8 cellular contexts compared by ENCODE assay signal in genomic region chr1:156726549-156727226, GRCh38. TPM values are rescaled to one million over a fixed set of nuclear protein-coding genes. Genes with fewer than 3 reads are reported as not detected.
DNase-seq lines count a peak whose midpoint lies in the region; ATAC-seq and TF ChIP-seq lines count a peak whose summit lies in the region.

No MANE protein-coding gene starts in this region.

- CTCF ChIA-PET in CD4-positive, alpha-beta T cell (lab: Charles Lee): interaction anchor here (0.7 to 5.1 kb wide), 45 partner anchors 9 to 443 kb away, joined by 3 to 119 read pairs (median 5); partner anchors contain the start of genes CRABP2, HDGF, MRPL24 and NES

- 25 to 50% methylated on average over 6 to 11 of the region's 15 CpGs for WGBS in gastroesophageal sphincter (ENCODE audit: low coverage in 1 of 2), 2 donors

- no peak overlapping the region for H3K27ac ChIP-seq in CD4-positive, alpha-beta T cell (ENCODE audit: low read depth, low read length)
- H3K27ac ChIP-seq in gastroesophageal sphincter: peak overlapping the region in 1 of 4 donors; percentile 98

- POLR2A ChIA-PET in CD4-positive, alpha-beta T cell (lab: Charles Lee): interaction anchor here (0.6 to 5.9 kb wide), 15 partner anchors 9 to 133 kb away, joined by 3 to 107 read pairs (median 6); partner anchors contain the start of genes CRABP2, HDGF, MRPL24 and NTRK1

- no peak overlapping the region for H3K4me3 Mint-ChIP-seq in CD4-positive, alpha-beta T cell

- H3K27me3 Mint-ChIP-seq in CD4-positive, alpha-beta T cell: no peaks in the 10 kb centered on the region

- no peak for TF ChIP-seq EP300 in gastroesophageal sphincter (IDR thresholded peaks at IDR 0.05)

- no peaks in the 10 kb centered on the region for H3K9me3 ChIP-seq in CD4-positive, alpha-beta T cell (ENCODE audit: control insufficient read depth, low read length)
- H3K9me3 ChIP-seq in gastroesophageal sphincter: no peaks in the 10 kb centered on the region

- H3K4me1 ChIP-seq in gastroesophageal sphincter: peaks cover 15 to 59% (median 36%) of the 10 kb centered on the region in 3 donors

- H3K27ac Mint-ChIP-seq in CD4-positive, alpha-beta T cell: no peak overlapping the region

- no peaks in the 10 kb centered on the region for H3K9me3 Mint-ChIP-seq in CD4-positive, alpha-beta T cell

- H3K27me3 ChIP-seq in CD4-positive, alpha-beta T cell (ENCODE audit: control insufficient read depth, insufficient read depth, low read length): no peaks in the 10 kb centered on the region
- no peaks in the 10 kb centered on the region for H3K27me3 ChIP-seq in gastroesophageal sphincter

- TF ChIP-seq POLR2A in gastroesophageal sphincter (IDR thresholded peaks at IDR 0.05): no peak

- peaks cover 0 to 34% of the 10 kb centered on the region in 2 donors for H3K36me3 ChIP-seq in gastroesophageal sphincter

- peak overlapping the region in 1 of 2 donors; percentile 85 for H3K4me3 ChIP-seq in gastroesophageal sphincter
- H3K4me3 ChIP-seq in skeletal muscle cell (ENCODE audit: low read depth, low read length): peak overlapping the region; percentile 83

- TF ChIP-seq CTCF in CD4-positive, alpha-beta T cell (IDR thresholded peaks at IDR 0.05): peak; percentile 40
- TF ChIP-seq CTCF in gastroesophageal sphincter (IDR thresholded peaks at IDR 0.05): peak in 3 of 4 experiments; percentile 34 to 50 (median 38)

- peaks cover 30% of the 10 kb centered on the region for H3K4me1 Mint-ChIP-seq in CD4-positive, alpha-beta T cell (ENCODE audit: low read depth)

- peaks cover 42% of the 10 kb centered on the region for H3K36me3 Mint-ChIP-seq in CD4-positive, alpha-beta T cell (ENCODE audit: low read depth)

- peak in 5 of 10 experiments; percentile 17 to 40 (median 33) for DNase-seq in CD4-positive, alpha-beta T cell
- peak; percentile 72 for DNase-seq in HCEC 1CT
- DNase-seq in NOMO-1 (lab: John Stamatoyannopoulos, UW; ENCODE audit: unreplicated experiment in 2 of 2): peak; percentile 32 to 76
- DNase-seq in activated T-cell treated with anti-CD3 and anti-CD28 coated beads, Interleukin-2, amount 50 U/mL, for 1 hour: peak; percentile 49
- no peak for DNase-seq in skeletal muscle cell (ENCODE audit: low read depth)
- DNase-seq in NK-92 treated with Interleukin-12 subunit alpha and Interleukin-12 subunit beta, amount 100 ng/mL, for 24 hours (lab: John Stamatoyannopoulos, UW): no peak

- intact Hi-C loops in CD4-positive, alpha-beta T cell (cut with DNase I, micrococcal nuclease): loop anchor here (1.0 to 10.0 kb wide), 6 partner anchors 66 to 222 kb away; partner anchors contain the start of genes NTRK1 (in 2 of the 2) and MEF2D (in 1 of the 2)

- no peak for ATAC-seq in CD4-positive, alpha-beta T cell (ENCODE audit: poor library complexity)
- no peak for ATAC-seq in gastroesophageal sphincter
- ATAC-seq in GM18907 (IDR thresholded peaks at IDR 0.05; ENCODE audit: unreplicated experiment): no peak

RNA-seq across cellular contexts. Expression of gene METTL25B, which starts 1.6 kb away (rescaled TPM):
- 10 to 100 TPM; 10.6 to 12.0 TPM for total RNA-seq in CD4-positive, alpha-beta T cell
- total RNA-seq in gastroesophageal sphincter: 10 to 100 TPM in 3 of 4 donors, 1 to 10 TPM in 1; 8.4 to 29.0 (median 17.4) TPM

RNA-seq across cellular contexts. Expression of gene ISG20L2, which starts 1.9 kb away (rescaled TPM):
- 10 to 100 TPM; 44.2 to 50.9 TPM for total RNA-seq in CD4-positive, alpha-beta T cell
- 10 to 100 TPM; 14.5 to 18.4 (median 17.0) TPM for total RNA-seq in gastroesophageal sphincter

RNA-seq across cellular contexts. Expression of gene MRPL24, which starts 14.2 kb away (rescaled TPM):
- 10 to 100 TPM; 11.7 to 11.9 TPM for total RNA-seq in CD4-positive, alpha-beta T cell
- 10 to 100 TPM; 50.6 to 84.2 (median 69.9) TPM for total RNA-seq in gastroesophageal sphincter

RNA-seq across cellular contexts. Expression of gene CRABP2, which starts 21.3 kb away (rescaled TPM):
- 1 to 10 TPM; 3.2 to 4.2 TPM for total RNA-seq in CD4-positive, alpha-beta T cell
- total RNA-seq in gastroesophageal sphincter: 10 to 100 TPM in 1 of 4 donors, 1 to 10 TPM in 2, under 1 TPM in 1; 0.54 to 36.7 (median 6.0) TPM

RNA-seq across cellular contexts. Expression of gene HDGF, which starts 24.8 kb away (rescaled TPM):
- 10 to 100 TPM; 60.8 TPM for total RNA-seq in CD4-positive, alpha-beta T cell
- 100 to 1,000 TPM; 138 to 237 (median 186) TPM for total RNA-seq in gastroesophageal sphincter

Comparison
In these comparisons a context has a peak if more than half of its experiments do, and no peak if none do; other contexts are left out.
1. DNase-seq: peak in HCEC 1CT (single experiment), NOMO-1 (2 of 2) and activated T-cell treated with anti-CD3 and anti-CD28 coated beads, Interleukin-2, amount 50 U/mL, for 1 hour (single experiment); none in skeletal muscle cell (single experiment) and NK-92 treated with Interleukin-12 subunit alpha and Interleukin-12 subunit beta, amount 100 ng/mL, for 24 hours (single experiment).
2. RNA of gene MRPL24, which starts 14.2 kb away (total RNA-seq): 50.6 to 84.2 TPM in gastroesophageal sphincter; 11.7 to 11.9 TPM in CD4-positive, alpha-beta T cell; every median in the first group is over 4 times any median in the second.